In the genomic region with DNA sequence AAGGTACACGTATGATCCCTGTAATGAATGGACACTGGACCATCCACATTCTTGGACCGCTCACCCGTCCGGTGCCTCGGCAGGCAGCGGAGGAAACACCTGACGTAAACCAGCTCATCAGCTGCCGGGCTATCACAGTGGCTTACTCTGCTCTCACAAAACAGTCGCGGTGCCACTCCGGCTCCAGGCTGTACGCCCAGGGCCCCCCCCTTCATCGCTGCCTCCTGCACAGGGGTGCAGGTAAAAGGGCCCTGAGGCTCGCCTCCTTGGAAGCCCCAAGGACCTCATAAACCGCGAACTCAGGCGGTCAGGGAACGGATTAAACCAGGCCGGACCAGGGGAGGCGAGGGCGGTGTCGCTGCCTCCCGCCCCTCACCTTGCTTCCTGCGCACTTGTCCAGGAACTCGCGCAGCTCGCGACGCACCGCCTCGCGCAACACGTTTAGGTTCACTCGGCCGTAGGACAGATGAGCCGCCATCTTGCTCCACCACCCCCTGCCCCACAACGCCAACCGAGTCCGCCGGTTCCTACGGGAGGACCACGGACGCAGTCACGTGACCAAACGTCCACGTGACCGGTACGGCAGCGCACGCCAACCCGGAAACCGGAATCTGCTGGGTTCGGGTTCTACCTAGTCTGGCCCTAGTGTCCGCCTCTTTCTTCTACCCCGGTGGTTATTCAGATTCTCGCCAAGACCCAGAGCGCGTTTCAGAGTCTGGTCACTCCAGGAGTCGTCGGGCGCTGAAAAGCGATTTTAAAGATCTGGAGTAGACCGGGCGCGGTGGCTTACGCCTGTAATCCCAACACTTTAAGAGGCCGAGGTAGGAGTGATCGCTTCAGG, we compare ENCODE assay signal across 1 cellular context.
TF ChIP-seq lines count a peak whose summit lies in the region.

A gene (minus strand): TSS at position 564 of the 841 bp plus-strand sequence. CDS start 86 bp downstream, at position 478.

TF ChIP-seq in HepG2, 621 proteins besides CTCF, POLR2A, EP300 and RAD21 (continued from another document and continues in another):
- TF ChIP-seq, protein P1, sequence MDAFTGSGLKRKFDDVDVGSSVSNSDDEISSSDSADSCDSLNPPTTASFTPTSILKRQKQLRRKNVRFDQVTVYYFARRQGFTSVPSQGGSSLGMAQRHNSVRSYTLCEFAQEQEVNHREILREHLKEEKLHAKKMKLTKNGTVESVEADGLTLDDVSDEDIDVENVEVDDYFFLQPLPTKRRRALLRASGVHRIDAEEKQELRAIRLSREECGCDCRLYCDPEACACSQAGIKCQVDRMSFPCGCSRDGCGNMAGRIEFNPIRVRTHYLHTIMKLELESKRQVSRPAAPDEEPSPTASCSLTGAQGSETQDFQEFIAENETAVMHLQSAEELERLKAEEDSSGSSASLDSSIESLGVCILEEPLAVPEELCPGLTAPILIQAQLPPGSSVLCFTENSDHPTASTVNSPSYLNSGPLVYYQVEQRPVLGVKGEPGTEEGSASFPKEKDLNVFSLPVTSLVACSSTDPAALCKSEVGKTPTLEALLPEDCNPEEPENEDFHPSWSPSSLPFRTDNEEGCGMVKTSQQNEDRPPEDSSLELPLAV (CRISPR knock-in tag; conservative IDR thresholded peaks at IDR 0.05; ENCODE audit: low read depth): no peak
- TF ChIP-seq ZSCAN21 (CRISPR knock-in tag; IDR thresholded peaks at IDR 0.05; ENCODE audit: borderline replicate concordance) (peak; percentile 87; the same call in 1 of the 2 replicates), ZC3H13 (CRISPR knock-in tag; IDR thresholded peaks at IDR 0.05) (no peak; the same call in none of the 2 replicates), SATB2 (CRISPR knock-in tag; IDR thresholded peaks at IDR 0.05) (no peak), ZIK1 (CRISPR knock-in tag; IDR thresholded peaks at IDR 0.05; ENCODE audit: borderline replicate concordance, low read depth) (peak; percentile 88), ZNF20 (CRISPR knock-in tag; IDR thresholded peaks at IDR 0.05) (no peak), SP140L (CRISPR knock-in tag; IDR thresholded peaks at IDR 0.05; ENCODE audit: borderline replicate concordance) (peak; percentile 64; the same call in 1 of the 2 replicates), RNF2 (conservative IDR thresholded peaks at IDR 0.05; ENCODE audit: low read depth) (no peak), ZFP41 (CRISPR knock-in tag; IDR thresholded peaks at IDR 0.05; ENCODE audit: borderline replicate concordance) (0 out of 2 replicates have a peak, but pooled peaks have one; percentile 43), ZNF335 (CRISPR knock-in tag; IDR thresholded peaks at IDR 0.05) (peak; percentile 90), ZFY (CRISPR knock-in tag; IDR thresholded peaks at IDR 0.05) (peak; percentile 85), ETV5 (CRISPR knock-in tag; IDR thresholded peaks at IDR 0.05; ENCODE audit: borderline replicate concordance) (peak; percentile 76; the same call in 1 of the 2 replicates), EZH2 (conservative IDR thresholded peaks at IDR 0.05; ENCODE audit: low read depth, low read length) (no peak), MXI1 (IDR thresholded peaks at IDR 0.05; ENCODE audit: borderline replicate concordance, low read depth, low read length) (peak; percentile 89; the same call in 1 of the 3 replicates), SRSF4 (IDR thresholded peaks at IDR 0.05; ENCODE audit: low read depth, low read length, poor library complexity, severe bottlenecking) (no peak), HOXA5 (CRISPR knock-in tag; IDR thresholded peaks at IDR 0.05) (peak; percentile 84; the same call in 1 of the 2 replicates), FOXP1 (IDR thresholded peaks at IDR 0.05) (no peak), FOXP1 (CRISPR knock-in tag; IDR thresholded peaks at IDR 0.05) (no peak), ATF7-NPFF (CRISPR knock-in tag; IDR thresholded peaks at IDR 0.05; ENCODE audit: low read depth) (peak; percentile 69; the same call in 1 of the 2 replicates), ZNF12 (CRISPR knock-in tag; IDR thresholded peaks at IDR 0.05) (peak; percentile 25; the same call in 1 of the 2 replicates), NRL (CRISPR knock-in tag; IDR thresholded peaks at IDR 0.05; ENCODE audit: borderline replicate concordance) (peak; percentile 85), CBX1 (IDR thresholded peaks at IDR 0.05; ENCODE audit: low read depth) (peak; percentile 99), NR2F6 (IDR thresholded peaks at IDR 0.05) (no peak), NR2F6 (CRISPR knock-in tag; IDR thresholded peaks at IDR 0.05) (peak; percentile 38; the same call in 1 of the 2 replicates), HOXD1 (CRISPR knock-in tag; IDR thresholded peaks at IDR 0.05) (peak; percentile 36; the same call in 1 of the 2 replicates), GABPA (IDR thresholded peaks at IDR 0.05; ENCODE audit: low read depth, low read length) (peak; percentile 59), GABPA (CRISPR knock-in tag; IDR thresholded peaks at IDR 0.05; ENCODE audit: low read depth) (peak; percentile 90), MTF2 (CRISPR knock-in tag; IDR thresholded peaks at IDR 0.05; ENCODE audit: borderline replicate concordance) (peak; percentile 75; the same call in 1 of the 2 replicates), SMARCE1 (IDR thresholded peaks at IDR 0.05; ENCODE audit: borderline replicate concordance) (no peak)
- TF ChIP-seq, protein P2, sequence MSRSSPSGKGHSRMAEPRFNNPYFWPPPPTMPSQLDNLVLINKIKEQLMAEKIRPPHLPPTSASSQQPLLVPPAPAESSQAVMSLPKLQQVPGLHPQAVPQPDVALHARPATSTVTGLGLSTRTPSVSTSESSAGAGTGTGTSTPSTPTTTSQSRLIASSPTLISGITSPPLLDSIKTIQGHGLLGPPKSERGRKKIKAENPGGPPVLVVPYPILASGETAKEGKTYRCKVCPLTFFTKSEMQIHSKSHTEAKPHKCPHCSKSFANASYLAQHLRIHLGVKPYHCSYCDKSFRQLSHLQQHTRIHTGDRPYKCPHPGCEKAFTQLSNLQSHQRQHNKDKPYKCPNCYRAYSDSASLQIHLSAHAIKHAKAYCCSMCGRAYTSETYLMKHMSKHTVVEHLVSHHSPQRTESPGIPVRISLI (CRISPR knock-in tag; IDR thresholded peaks at IDR 0.05; ENCODE audit: borderline replicate concordance): peak; percentile 83
- TF ChIP-seq, protein P3, sequence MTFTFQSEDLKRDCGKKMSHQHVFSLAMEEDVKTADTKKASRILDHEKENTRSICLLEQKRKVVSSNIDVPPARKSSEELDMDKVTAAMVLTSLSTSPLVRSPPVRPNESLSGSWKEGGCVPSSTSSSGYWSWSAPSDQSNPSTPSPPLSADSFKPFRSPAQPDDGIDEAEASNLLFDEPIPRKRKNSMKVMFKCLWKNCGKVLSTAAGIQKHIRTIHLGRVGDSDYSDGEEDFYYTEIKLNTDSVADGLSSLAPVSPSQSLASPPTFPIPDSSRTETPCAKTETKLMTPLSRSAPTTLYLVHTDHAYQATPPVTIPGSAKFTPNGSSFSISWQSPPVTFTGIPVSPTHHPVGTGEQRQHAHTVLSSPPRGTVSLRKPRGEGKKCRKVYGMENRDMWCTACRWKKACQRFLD (CRISPR knock-in tag; IDR thresholded peaks at IDR 0.05; ENCODE audit: borderline replicate concordance): peak; percentile 83; the same call in 1 of the 2 replicates
- TF ChIP-seq, protein P4, sequence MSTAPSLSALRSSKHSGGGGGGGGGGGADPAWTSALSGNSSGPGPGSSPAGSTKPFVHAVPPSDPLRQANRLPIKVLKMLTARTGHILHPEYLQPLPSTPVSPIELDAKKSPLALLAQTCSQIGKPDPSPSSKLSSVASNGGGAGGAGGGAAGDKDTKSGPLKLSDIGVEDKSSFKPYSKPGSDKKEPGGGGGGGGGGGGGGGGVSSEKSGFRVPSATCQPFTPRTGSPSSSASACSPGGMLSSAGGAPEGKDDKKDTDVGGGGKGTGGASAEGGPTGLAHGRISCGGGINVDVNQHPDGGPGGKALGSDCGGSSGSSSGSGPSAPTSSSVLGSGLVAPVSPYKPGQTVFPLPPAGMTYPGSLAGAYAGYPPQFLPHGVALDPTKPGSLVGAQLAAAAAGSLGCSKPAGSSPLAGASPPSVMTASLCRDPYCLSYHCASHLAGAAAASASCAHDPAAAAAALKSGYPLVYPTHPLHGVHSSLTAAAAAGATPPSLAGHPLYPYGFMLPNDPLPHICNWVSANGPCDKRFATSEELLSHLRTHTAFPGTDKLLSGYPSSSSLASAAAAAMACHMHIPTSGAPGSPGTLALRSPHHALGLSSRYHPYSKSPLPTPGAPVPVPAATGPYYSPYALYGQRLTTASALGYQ (CRISPR knock-in tag; IDR thresholded peaks at IDR 0.05): peak; percentile 41; the same call in 1 of the 2 replicates
- TF ChIP-seq, protein P5, sequence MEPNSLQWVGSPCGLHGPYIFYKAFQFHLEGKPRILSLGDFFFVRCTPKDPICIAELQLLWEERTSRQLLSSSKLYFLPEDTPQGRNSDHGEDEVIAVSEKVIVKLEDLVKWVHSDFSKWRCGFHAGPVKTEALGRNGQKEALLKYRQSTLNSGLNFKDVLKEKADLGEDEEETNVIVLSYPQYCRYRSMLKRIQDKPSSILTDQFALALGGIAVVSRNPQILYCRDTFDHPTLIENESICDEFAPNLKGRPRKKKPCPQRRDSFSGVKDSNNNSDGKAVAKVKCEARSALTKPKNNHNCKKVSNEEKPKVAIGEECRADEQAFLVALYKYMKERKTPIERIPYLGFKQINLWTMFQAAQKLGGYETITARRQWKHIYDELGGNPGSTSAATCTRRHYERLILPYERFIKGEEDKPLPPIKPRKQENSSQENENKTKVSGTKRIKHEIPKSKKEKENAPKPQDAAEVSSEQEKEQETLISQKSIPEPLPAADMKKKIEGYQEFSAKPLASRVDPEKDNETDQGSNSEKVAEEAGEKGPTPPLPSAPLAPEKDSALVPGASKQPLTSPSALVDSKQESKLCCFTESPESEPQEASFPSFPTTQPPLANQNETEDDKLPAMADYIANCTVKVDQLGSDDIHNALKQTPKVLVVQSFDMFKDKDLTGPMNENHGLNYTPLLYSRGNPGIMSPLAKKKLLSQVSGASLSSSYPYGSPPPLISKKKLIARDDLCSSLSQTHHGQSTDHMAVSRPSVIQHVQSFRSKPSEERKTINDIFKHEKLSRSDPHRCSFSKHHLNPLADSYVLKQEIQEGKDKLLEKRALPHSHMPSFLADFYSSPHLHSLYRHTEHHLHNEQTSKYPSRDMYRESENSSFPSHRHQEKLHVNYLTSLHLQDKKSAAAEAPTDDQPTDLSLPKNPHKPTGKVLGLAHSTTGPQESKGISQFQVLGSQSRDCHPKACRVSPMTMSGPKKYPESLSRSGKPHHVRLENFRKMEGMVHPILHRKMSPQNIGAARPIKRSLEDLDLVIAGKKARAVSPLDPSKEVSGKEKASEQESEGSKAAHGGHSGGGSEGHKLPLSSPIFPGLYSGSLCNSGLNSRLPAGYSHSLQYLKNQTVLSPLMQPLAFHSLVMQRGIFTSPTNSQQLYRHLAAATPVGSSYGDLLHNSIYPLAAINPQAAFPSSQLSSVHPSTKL (CRISPR knock-in tag; IDR thresholded peaks at IDR 0.05): peak; percentile 77
- TF ChIP-seq, protein P6, sequence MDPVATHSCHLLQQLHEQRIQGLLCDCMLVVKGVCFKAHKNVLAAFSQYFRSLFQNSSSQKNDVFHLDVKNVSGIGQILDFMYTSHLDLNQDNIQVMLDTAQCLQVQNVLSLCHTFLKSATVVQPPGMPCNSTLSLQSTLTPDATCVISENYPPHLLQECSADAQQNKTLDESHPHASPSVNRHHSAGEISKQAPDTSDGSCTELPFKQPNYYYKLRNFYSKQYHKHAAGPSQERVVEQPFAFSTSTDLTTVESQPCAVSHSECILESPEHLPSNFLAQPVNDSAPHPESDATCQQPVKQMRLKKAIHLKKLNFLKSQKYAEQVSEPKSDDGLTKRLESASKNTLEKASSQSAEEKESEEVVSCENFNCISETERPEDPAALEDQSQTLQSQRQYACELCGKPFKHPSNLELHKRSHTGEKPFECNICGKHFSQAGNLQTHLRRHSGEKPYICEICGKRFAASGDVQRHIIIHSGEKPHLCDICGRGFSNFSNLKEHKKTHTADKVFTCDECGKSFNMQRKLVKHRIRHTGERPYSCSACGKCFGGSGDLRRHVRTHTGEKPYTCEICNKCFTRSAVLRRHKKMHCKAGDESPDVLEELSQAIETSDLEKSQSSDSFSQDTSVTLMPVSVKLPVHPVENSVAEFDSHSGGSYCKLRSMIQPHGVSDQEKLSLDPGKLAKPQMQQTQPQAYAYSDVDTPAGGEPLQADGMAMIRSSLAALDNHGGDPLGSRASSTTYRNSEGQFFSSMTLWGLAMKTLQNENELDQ (CRISPR knock-in tag; IDR thresholded peaks at IDR 0.05; ENCODE audit: borderline replicate concordance): peak; percentile 44; the same call in 1 of the 2 replicates
- TF ChIP-seq, protein P7, sequence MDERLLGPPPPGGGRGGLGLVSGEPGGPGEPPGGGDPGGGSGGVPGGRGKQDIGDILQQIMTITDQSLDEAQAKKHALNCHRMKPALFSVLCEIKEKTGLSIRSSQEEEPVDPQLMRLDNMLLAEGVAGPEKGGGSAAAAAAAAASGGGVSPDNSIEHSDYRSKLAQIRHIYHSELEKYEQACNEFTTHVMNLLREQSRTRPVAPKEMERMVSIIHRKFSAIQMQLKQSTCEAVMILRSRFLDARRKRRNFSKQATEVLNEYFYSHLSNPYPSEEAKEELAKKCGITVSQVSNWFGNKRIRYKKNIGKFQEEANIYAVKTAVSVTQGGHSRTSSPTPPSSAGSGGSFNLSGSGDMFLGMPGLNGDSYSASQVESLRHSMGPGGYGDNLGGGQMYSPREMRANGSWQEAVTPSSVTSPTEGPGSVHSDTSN (CRISPR knock-in tag; IDR thresholded peaks at IDR 0.05): no peak
- TF ChIP-seq, protein P8, sequence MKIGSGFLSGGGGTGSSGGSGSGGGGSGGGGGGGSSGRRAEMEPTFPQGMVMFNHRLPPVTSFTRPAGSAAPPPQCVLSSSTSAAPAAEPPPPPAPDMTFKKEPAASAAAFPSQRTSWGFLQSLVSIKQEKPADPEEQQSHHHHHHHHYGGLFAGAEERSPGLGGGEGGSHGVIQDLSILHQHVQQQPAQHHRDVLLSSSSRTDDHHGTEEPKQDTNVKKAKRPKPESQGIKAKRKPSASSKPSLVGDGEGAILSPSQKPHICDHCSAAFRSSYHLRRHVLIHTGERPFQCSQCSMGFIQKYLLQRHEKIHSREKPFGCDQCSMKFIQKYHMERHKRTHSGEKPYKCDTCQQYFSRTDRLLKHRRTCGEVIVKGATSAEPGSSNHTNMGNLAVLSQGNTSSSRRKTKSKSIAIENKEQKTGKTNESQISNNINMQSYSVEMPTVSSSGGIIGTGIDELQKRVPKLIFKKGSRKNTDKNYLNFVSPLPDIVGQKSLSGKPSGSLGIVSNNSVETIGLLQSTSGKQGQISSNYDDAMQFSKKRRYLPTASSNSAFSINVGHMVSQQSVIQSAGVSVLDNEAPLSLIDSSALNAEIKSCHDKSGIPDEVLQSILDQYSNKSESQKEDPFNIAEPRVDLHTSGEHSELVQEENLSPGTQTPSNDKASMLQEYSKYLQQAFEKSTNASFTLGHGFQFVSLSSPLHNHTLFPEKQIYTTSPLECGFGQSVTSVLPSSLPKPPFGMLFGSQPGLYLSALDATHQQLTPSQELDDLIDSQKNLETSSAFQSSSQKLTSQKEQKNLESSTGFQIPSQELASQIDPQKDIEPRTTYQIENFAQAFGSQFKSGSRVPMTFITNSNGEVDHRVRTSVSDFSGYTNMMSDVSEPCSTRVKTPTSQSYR (CRISPR knock-in tag; IDR thresholded peaks at IDR 0.05; ENCODE audit: borderline replicate concordance): peak; percentile 64; the same call in 1 of the 2 replicates
- TF ChIP-seq, protein P9, sequence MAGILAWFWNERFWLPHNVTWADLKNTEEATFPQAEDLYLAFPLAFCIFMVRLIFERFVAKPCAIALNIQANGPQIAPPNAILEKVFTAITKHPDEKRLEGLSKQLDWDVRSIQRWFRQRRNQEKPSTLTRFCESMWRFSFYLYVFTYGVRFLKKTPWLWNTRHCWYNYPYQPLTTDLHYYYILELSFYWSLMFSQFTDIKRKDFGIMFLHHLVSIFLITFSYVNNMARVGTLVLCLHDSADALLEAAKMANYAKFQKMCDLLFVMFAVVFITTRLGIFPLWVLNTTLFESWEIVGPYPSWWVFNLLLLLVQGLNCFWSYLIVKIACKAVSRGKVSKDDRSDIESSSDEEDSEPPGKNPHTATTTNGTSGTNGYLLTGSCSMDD (CRISPR knock-in tag; IDR thresholded peaks at IDR 0.05): no peak
- TF ChIP-seq, protein P10, sequence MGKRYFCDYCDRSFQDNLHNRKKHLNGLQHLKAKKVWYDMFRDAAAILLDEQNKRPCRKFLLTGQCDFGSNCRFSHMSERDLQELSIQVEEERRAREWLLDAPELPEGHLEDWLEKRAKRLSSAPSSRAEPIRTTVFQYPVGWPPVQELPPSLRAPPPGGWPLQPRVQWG (CRISPR knock-in tag; IDR thresholded peaks at IDR 0.05; ENCODE audit: borderline replicate concordance, low read depth): no peak
